In genomic region chr22:36201630-36202312, GRCh38 we compare ENCODE assay signal across 1 cellular context.
TF ChIP-seq lines count a peak whose summit lies in the region.

APOL4 (minus strand) TSS chr22:36201809; CDS start chr22:36201734, 75 bp downstream.

TF ChIP-seq in K562, 482 proteins besides CTCF, POLR2A, EP300 and RAD21 (continued from another document and continues in another):
- TF ChIP-seq MAZ (CRISPR knock-in tag; conservative IDR thresholded peaks at IDR 0.05 in 1 of 2, IDR thresholded peaks at IDR 0.05 in 1 of 2) (peak in 1 of 2 experiments; percentile 58; a peak in 2 of 4 replicates), RREB1 (CRISPR knock-in tag; IDR thresholded peaks at IDR 0.05) (no peak), RNF2 (IDR thresholded peaks at IDR 0.05) (peak; percentile 27; the same call in 1 of the 2 replicates), ZBTB34 (CRISPR knock-in tag; IDR thresholded peaks at IDR 0.05) (no peak), HMG20A (CRISPR knock-in tag; conservative IDR thresholded peaks at IDR 0.05) (no peak), ZNF551 (CRISPR knock-in tag; IDR thresholded peaks at IDR 0.05) (no peak), ZNF77 (CRISPR knock-in tag; IDR thresholded peaks at IDR 0.05) (no peak), RFX1 (IDR thresholded peaks at IDR 0.05) (no peak), PRPF4 (IDR thresholded peaks at IDR 0.05; ENCODE audit: insufficient read depth, low read depth, low read length, poor library complexity, severe bottlenecking) (no peak), TFAP4 (CRISPR knock-in tag; IDR thresholded peaks at IDR 0.05; ENCODE audit: borderline replicate concordance) (peak; percentile 59), SIN3B (IDR thresholded peaks at IDR 0.05; ENCODE audit: low read depth) (no peak), NFE2L1 (tag; IDR thresholded peaks at IDR 0.05; ENCODE audit: borderline replicate concordance, low read depth) (no peak), E2F8 (IDR thresholded peaks at IDR 0.05; ENCODE audit: low read depth, partially characterized antibody) (no peak), SP1 (CRISPR knock-in tag; IDR thresholded peaks at IDR 0.05) (no peak), SP2 (IDR thresholded peaks at IDR 0.05; ENCODE audit: extremely low read depth, low read depth, low read length, poor library complexity, severe bottlenecking) (no peak), RFX7 (CRISPR knock-in tag; IDR thresholded peaks at IDR 0.05) (no peak), XRCC5 (IDR thresholded peaks at IDR 0.05; ENCODE audit: low read depth, low read length) (no peak), ID3 (CRISPR knock-in tag; IDR thresholded peaks at IDR 0.05) (no peak), ID3 (tag; IDR thresholded peaks at IDR 0.05) (0 out of 2 replicates have a peak, but pooled peaks have one; percentile 26), C11orf30 (IDR thresholded peaks at IDR 0.05; ENCODE audit: low read depth) (peak; percentile 70), CSDE1 (IDR thresholded peaks at IDR 0.05) (no peak), CREB3 (tag; conservative IDR thresholded peaks at IDR 0.05; ENCODE audit: low read depth) (no peak), NFXL1 (CRISPR knock-in tag; IDR thresholded peaks at IDR 0.05) (no peak), ZC3H8 (IDR thresholded peaks at IDR 0.05) (no peak), ZNF512 (tag; IDR thresholded peaks at IDR 0.05) (no peak), FOXK1 (CRISPR knock-in tag; IDR thresholded peaks at IDR 0.05; ENCODE audit: borderline replicate concordance) (no peak), BRF1 (IDR thresholded peaks at IDR 0.05; ENCODE audit: borderline replicate concordance, extremely low read depth, insufficient read length) (no peak), CREB3L1 (IDR thresholded peaks at IDR 0.05; ENCODE audit: borderline replicate concordance, low read depth) (no peak), SUPT5H (IDR thresholded peaks at IDR 0.05) (0 out of 2 replicates have a peak, but pooled peaks have one; percentile 41), KDM2B (CRISPR knock-in tag; IDR thresholded peaks at IDR 0.05) (no peak), ZBTB9 (CRISPR knock-in tag; IDR thresholded peaks at IDR 0.05) (no peak), ZNF57 (CRISPR knock-in tag; IDR thresholded peaks at IDR 0.05) (no peak), PKNOX1 (IDR thresholded peaks at IDR 0.05) (no peak), ETS1 (conservative IDR thresholded peaks at IDR 0.05; ENCODE audit: control insufficient read depth, low read depth, low read length) (no peak)
